21 cellular contexts compared by ENCODE assay signal in the genomic region with DNA sequence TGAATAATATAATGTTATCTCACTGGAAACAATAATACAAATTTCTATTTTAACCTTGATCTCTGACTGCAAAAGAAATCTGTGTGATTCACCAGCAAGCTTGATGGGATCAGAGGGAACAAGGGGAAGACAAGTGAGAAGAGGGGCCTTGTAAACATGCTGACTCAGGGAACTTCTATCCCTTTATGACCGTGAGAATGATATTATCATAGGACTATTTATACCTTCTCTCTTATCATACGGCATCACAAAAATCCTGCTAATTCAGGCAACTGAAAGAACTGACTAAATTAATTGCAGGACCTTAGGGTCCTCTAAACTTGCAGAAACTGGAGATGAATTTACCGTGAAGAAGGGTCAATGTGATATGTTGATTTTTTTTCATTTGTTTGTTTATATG.
DNase-seq lines count a peak whose midpoint lies in the region; ATAC-seq, FAIRE-seq and TF ChIP-seq lines count a peak whose summit lies in the region.
"Had no signal": no experiment of that assay in that cellular context is flagged by ENCODE, and none has a peak within 500 bp of the region (broad histone marks: within the 10 kb centered on the region; RNA-seq: fewer than 3 reads in every experiment).

No MANE protein-coding gene starts in this region.

- ATAC-seq in HepG2, result no peak
- ATAC-seq in right lobe of liver, result no peak
- ATAC-seq: CD8-positive, alpha-beta T cell; Right ventricle myocardium inferior had no signal

- no peak overlapping the region for H3K4me3 ChIP-seq in HepG2 (replicated peaks in 1 of 3; ENCODE audit: insufficient read depth in 1 of 3, low read depth in 2 of 3, low read length in 3 of 3)
- H3K4me3 ChIP-seq in right lobe of liver, result no peak overlapping the region
- H3K4me3 ChIP-seq in astrocyte (ENCODE audit: insufficient read depth, low read depth, low read length), result no peak overlapping the region

- no peak for TF ChIP-seq POLR2A in HepG2 (IDR thresholded peaks at IDR 0.05; ENCODE audit: insufficient read depth in 1 of 2, low read depth in 2 of 2, low read length in 2 of 2)
- no peak for TF ChIP-seq POLR2A in right lobe of liver (IDR thresholded peaks at IDR 0.05)

- TF ChIP-seq EP300 in HepG2 (IDR thresholded peaks at IDR 0.05; ENCODE audit: low read depth in 2 of 2, low read length in 2 of 2), result no peak
- no peak for TF ChIP-seq EP300 in HepG2 (CRISPR knock-in tag; IDR thresholded peaks at IDR 0.05; ENCODE audit: borderline replicate concordance)

- H3K4me2 ChIP-seq in HepG2 (ENCODE audit: low read depth, low read length) (no peak overlapping the region), astrocyte (ENCODE audit: low read length) (no peak overlapping the region)

- H3K4me3 Mint-ChIP-seq in astrocyte (ENCODE audit: unreplicated experiment), result no peak overlapping the region
- no peak overlapping the region for H3K4me3 Mint-ChIP-seq in nephron progenitor cell
- H3K4me3 Mint-ChIP-seq in activated naive CD4-positive, alpha-beta T cell treated with anti-CD3 and anti-CD28 coated beads for 36 hours, result no peak overlapping the region
- H3K4me3 Mint-ChIP-seq: CD8-positive, alpha-beta T cell had no signal

- TF ChIP-seq CTCF in HepG2 (CRISPR knock-in tag; IDR thresholded peaks at IDR 0.05) (no peak), right lobe of liver (IDR thresholded peaks at IDR 0.05) (no peak), astrocyte (IDR thresholded peaks at IDR 0.05; ENCODE audit: insufficient read depth, low read depth, low read length) (no peak), nephron progenitor cell (IDR thresholded peaks at IDR 0.05) (no peak)

- H3K36me3 Mint-ChIP-seq in astrocyte (ENCODE audit: low read depth, unreplicated experiment) (no peaks in the 10 kb centered on the region), nephron progenitor cell (ENCODE audit: low read depth) (peaks cover 7% of the 10 kb centered on the region)
- H3K36me3 Mint-ChIP-seq in activated naive CD4-positive, alpha-beta T cell treated with anti-CD3 and anti-CD28 coated beads for 36 hours (ENCODE audit: low read depth), result no peaks in the 10 kb centered on the region
- H3K36me3 Mint-ChIP-seq: CD8-positive, alpha-beta T cell had no signal

- POLR2A ChIA-PET in HepG2 (lab: Yijun Ruan, JAX), result no interaction called here

- H3K27me3 ChIP-seq in HepG2 (ENCODE audit: control insufficient read depth in 1 of 2, insufficient read depth in 2 of 2, low read length in 2 of 2) (no peaks in the 10 kb centered on the region), right lobe of liver (no peaks in the 10 kb centered on the region), astrocyte (ENCODE audit: insufficient read depth, low read length) (no peaks in the 10 kb centered on the region)

- H3K9ac ChIP-seq in HepG2 (ENCODE audit: insufficient read depth, low read depth, low read length) (no peak overlapping the region), astrocyte (ENCODE audit: low read length) (no peak overlapping the region)

- H3K27me3 Mint-ChIP-seq in astrocyte (ENCODE audit: low read depth, unreplicated experiment), result no peaks in the 10 kb centered on the region
- H3K27me3 Mint-ChIP-seq in nephron progenitor cell (ENCODE audit: low read depth, poor library complexity), result no peaks in the 10 kb centered on the region
- no peaks in the 10 kb centered on the region for H3K27me3 Mint-ChIP-seq in activated naive CD4-positive, alpha-beta T cell treated with anti-CD3 and anti-CD28 coated beads for 36 hours (ENCODE audit: low read depth)

- intact Hi-C loops in HepG2 (cut with micrococcal nuclease; ENCODE audit: unreplicated experiment) (no loop called here), right lobe of liver (cut with DNase I) (no loop called here)
- intact Hi-C loops in activated naive CD4-positive, alpha-beta T cell treated with anti-CD3 and anti-CD28 coated beads for 36 hours (cut with micrococcal nuclease), result no loop called here

- H3K9me3 Mint-ChIP-seq in astrocyte (ENCODE audit: unreplicated experiment) (no peaks in the 10 kb centered on the region), nephron progenitor cell (no peaks in the 10 kb centered on the region)
- H3K9me3 Mint-ChIP-seq in activated naive CD4-positive, alpha-beta T cell treated with anti-CD3 and anti-CD28 coated beads for 36 hours, result no peaks in the 10 kb centered on the region
- H3K9me3 Mint-ChIP-seq: CD8-positive, alpha-beta T cell had no signal

- H3K4me1 Mint-ChIP-seq in astrocyte (ENCODE audit: low read depth, unreplicated experiment) (peaks cover 39% of the 10 kb centered on the region), nephron progenitor cell (peaks cover 47% of the 10 kb centered on the region)
- H3K4me1 Mint-ChIP-seq in activated naive CD4-positive, alpha-beta T cell treated with anti-CD3 and anti-CD28 coated beads for 36 hours (ENCODE audit: low read depth), result peaks cover 2% of the 10 kb centered on the region

- H2AFZ ChIP-seq in HepG2 (ENCODE audit: low read length) (no peak overlapping the region), astrocyte (ENCODE audit: low read depth, low read length) (no peak overlapping the region)

- 98% methylated on average over 3 of the region's 3 CpGs for WGBS in HepG2 (ENCODE audit: low lambda C conversion rate)
- 74% methylated on average over 3 of the region's 3 CpGs for WGBS in right lobe of liver (ENCODE audit: insufficient coverage, low coverage, low lambda C conversion rate, missing lambda C conversion rate)

- H3K27ac ChIP-seq in HepG2 (ENCODE audit: extremely low read length, insufficient read depth, low read length) (no peak overlapping the region), right lobe of liver (no peak overlapping the region), astrocyte (ENCODE audit: low read depth, low read length) (no peak overlapping the region)
- H3K27ac ChIP-seq: 22Rv1 had no signal

- DNase-seq in HepG2 (ENCODE audit: low spot score) (no peak), right lobe of liver (no peak), astrocyte (ENCODE audit: low read depth) (peak; percentile 16), nephron progenitor cell (no peak), NCI-H226 (no peak), H4 (ENCODE audit: low spot score) (no peak), NCI-H2227 treated with DMSO at 0.1 percent for 48 hours (lab: John Stamatoyannopoulos, UW) (no peak)
- no peak for DNase-seq in activated naive CD4-positive, alpha-beta T cell treated with anti-CD3 and anti-CD28 coated beads for 36 hours
- DNase-seq: C1 segment of cervical spinal cord; Calu3; CD8-positive, alpha-beta T cell; GDM1; MV-4-11; NCI-H1105 treated with DMSO at 0.1 percent for 48 hours; NCI-H2029 treated with DMSO at 0.1 percent for 48 hours; NCI-H446; NCI-H526 treated with DMSO at 0.1 percent for 48 hours had no signal

- H3K4me1 ChIP-seq in HepG2 (ENCODE audit: insufficient read depth, low read length) (peaks cover 45% of the 10 kb centered on the region), right lobe of liver (peaks cover 0 to 7% (median 0%) of the 10 kb centered on the region in 4 donors), astrocyte (ENCODE audit: insufficient read depth, low read length) (peaks cover 7% of the 10 kb centered on the region)

- CTCF ChIA-PET in HepG2 (lab: Yijun Ruan, JAX; ENCODE audit: low intra/inter-chr PET ratio, low total read pairs), result no interaction called here
- CTCF ChIA-PET in activated naive CD4-positive, alpha-beta T cell treated with anti-CD3 and anti-CD28 coated beads for 36 hours (lab: Charles Lee), result no interaction called here

- BruUV-seq in HepG2 (replicated peaks; lab: Mats Ljungman, UMichigan), result no TSS peak

- TF ChIP-seq RAD21 in HepG2 (CRISPR knock-in tag; IDR thresholded peaks at IDR 0.05), result no peak

- H3K79me2 ChIP-seq in HepG2 (ENCODE audit: insufficient read depth, low read length), result peaks cover 34% of the 10 kb centered on the region
- H3K79me2 ChIP-seq in astrocyte (ENCODE audit: insufficient read depth, low read length), result peaks cover 42% of the 10 kb centered on the region

- H3K27ac Mint-ChIP-seq in astrocyte (ENCODE audit: unreplicated experiment), result no peak overlapping the region
- peak overlapping the region; percentile 10 for H3K27ac Mint-ChIP-seq in nephron progenitor cell
- no peak overlapping the region for H3K27ac Mint-ChIP-seq in activated naive CD4-positive, alpha-beta T cell treated with anti-CD3 and anti-CD28 coated beads for 36 hours
- H3K27ac Mint-ChIP-seq: CD8-positive, alpha-beta T cell had no signal

- in situ Hi-C loops in HepG2 (cut with HindIII; ENCODE audit: extremely low pct_ligation_motif_present, low pct_unique_long_range_greater_than_20kb), result no loop called here

- 0 out of 2 replicates have a peak, but pooled peaks cover 8% of the 10 kb centered on the region for H4K20me1 ChIP-seq in HepG2 (ENCODE audit: insufficient read depth, low read length)
- H4K20me1 ChIP-seq in astrocyte (ENCODE audit: insufficient read depth, low read length), result peaks cover 32% of the 10 kb centered on the region

- no peaks in the 10 kb centered on the region; a peak in 1 of 5 replicates for H3K36me3 ChIP-seq in HepG2 (replicated peaks in 1 of 2; ENCODE audit: control insufficient read depth in 1 of 2, insufficient read depth in 2 of 2, low read length in 2 of 2)
- no peaks in the 10 kb centered on the region for H3K36me3 ChIP-seq in right lobe of liver
- no peaks in the 10 kb centered on the region for H3K36me3 ChIP-seq in astrocyte (ENCODE audit: insufficient read depth, low read length)

- FAIRE-seq in HepG2 (lab: Jason Lieb, UNC) (no peak), astrocyte (lab: Jason Lieb, UNC) (peak; percentile 56)
- FAIRE-seq: GM18507, H54 had no signal

- H3K9me3 ChIP-seq in HepG2 (ENCODE audit: low read length), result no peaks in the 10 kb centered on the region
- H3K9me3 ChIP-seq in right lobe of liver, result no peaks in the 10 kb centered on the region
- H3K9me3 ChIP-seq in astrocyte (ENCODE audit: insufficient read depth, low read depth, low read length), result no peaks in the 10 kb centered on the region

TF ChIP-seq in HepG2, 621 proteins besides CTCF, POLR2A, EP300 and RAD21 (continues in another document):
- TF ChIP-seq ETV6 (CRISPR knock-in tag; conservative IDR thresholded peaks at IDR 0.05) (no peak), TMF1 (CRISPR knock-in tag; IDR thresholded peaks at IDR 0.05; ENCODE audit: low read depth) (no peak), MAFK (conservative IDR thresholded peaks at IDR 0.05 in 1 of 2, IDR thresholded peaks at IDR 0.05 in 1 of 2; ENCODE audit: low read length in 2 of 2) (peak; percentile 97)
- TF ChIP-seq, protein P1, sequence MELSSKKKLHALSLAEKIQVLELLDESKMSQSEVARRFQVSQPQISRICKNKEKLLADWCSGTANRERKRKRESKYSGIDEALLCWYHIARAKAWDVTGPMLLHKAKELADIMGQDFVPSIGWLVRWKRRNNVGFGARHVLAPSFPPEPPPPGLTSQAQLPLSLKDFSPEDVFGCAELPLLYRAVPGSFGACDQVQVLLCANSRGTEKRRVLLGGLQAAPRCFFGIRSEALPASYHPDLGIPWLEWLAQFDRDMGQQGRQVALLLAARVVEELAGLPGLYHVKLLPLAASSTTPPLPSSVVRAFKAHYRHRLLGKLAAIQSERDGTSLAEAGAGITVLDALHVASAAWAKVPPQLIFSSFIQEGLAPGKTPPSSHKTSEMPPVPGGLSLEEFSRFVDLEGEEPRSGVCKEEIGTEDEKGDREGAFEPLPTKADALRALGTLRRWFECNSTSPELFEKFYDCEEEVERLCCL (CRISPR knock-in tag; IDR thresholded peaks at IDR 0.05; ENCODE audit: borderline replicate concordance), result no peak
